ENCODE assay signal across 18 cellular contexts in genomic region chr21:45013271-45013841, GRCh38.
DNase-seq lines count a peak whose midpoint lies in the region; ATAC-seq, FAIRE-seq and TF ChIP-seq lines count a peak whose summit lies in the region.
"Had no signal": no experiment of that assay in that cellular context is flagged by ENCODE, and none has a peak within 500 bp of the region (broad histone marks: within the 10 kb centered on the region; RNA-seq: fewer than 3 reads in every experiment).

No MANE protein-coding gene starts in this region.

- peaks cover 12 to 40% of the 10 kb centered on the region in 2 donors for H3K4me1 ChIP-seq in ascending aorta
- H3K4me1 ChIP-seq in kidney (ENCODE audit: control insufficient read depth in 1 of 2, insufficient read depth in 1 of 2, low read depth in 1 of 2, low read length in 2 of 2) = peaks cover 0 to 2% of the 10 kb centered on the region in 2 donors
- H3K4me1 ChIP-seq in spleen = peaks cover 0 to 19% (median 11%) of the 10 kb centered on the region in 6 donors
- peaks cover 7% of the 10 kb centered on the region for H3K4me1 ChIP-seq in colonic mucosa

- WGBS in spleen, 5 donors = 79 to 86% (median 84%) methylated on average over 15 to 19 of the region's 19 CpGs

- no peak for ATAC-seq in activated CD4-positive, alpha-beta T cell treated with anti-CD3 and anti-CD28 coated beads for 36 hours
- ATAC-seq in GM19351 (IDR thresholded peaks at IDR 0.05; ENCODE audit: unreplicated experiment) = no peak
- ATAC-seq: activated CD8-positive, alpha-beta T cell treated with anti-CD3 and anti-CD28 coated beads for 36 hours; left lobe of liver had no signal

- DNase-seq in activated CD4-positive, alpha-beta T cell treated with anti-CD3 and anti-CD28 coated beads for 36 hours = peak; percentile 2
- no peak for DNase-seq in activated CD4-positive, alpha-beta T cell treated with anti-CD3 and anti-CD28 coated beads, Interleukin-2, amount 50 U/mL, for 48 hours
- DNase-seq in ascending aorta (ENCODE audit: low spot score in 2 of 2) (peak; percentile 7 to 63), kidney (peak; percentile 68), spleen (peak; percentile 53), colonic mucosa (no peak)
- DNase-seq in activated T-cell treated with anti-CD3 and anti-CD28 coated beads, Interleukin-2, amount 50 U/mL, for 48 hours = no peak
- DNase-seq: activated CD8-positive, alpha-beta T cell treated with anti-CD3 and anti-CD28 coated beads for 36 hours; activated naive CD4-positive, alpha-beta T cell treated with anti-CD3 and anti-CD28 coated beads for 36 hours; dermis blood vessel endothelial cell; DMS79; foreskin fibroblast; MM.1S; stimulated activated CD4-positive, alpha-beta T cell treated with anti-CD3 and anti-CD28 coated beads, Interleukin-4, amount 100 ng/mL, for 4 hours had no signal

- H3K36me3 Mint-ChIP-seq in activated CD4-positive, alpha-beta T cell treated with anti-CD3 and anti-CD28 coated beads for 36 hours (ENCODE audit: low read depth) = no peaks in the 10 kb centered on the region

- H3K27ac ChIP-seq in ascending aorta = peak overlapping the region; percentile 58 to 76
- H3K27ac ChIP-seq in kidney (ENCODE audit: low read depth in 2 of 2, low read length in 2 of 2) = no peak overlapping the region
- H3K27ac ChIP-seq in spleen = no peak overlapping the region
- no peak overlapping the region for H3K27ac ChIP-seq in colonic mucosa
- H3K27ac ChIP-seq: 22Rv1 had no signal

- H3K9me3 Mint-ChIP-seq in activated CD4-positive, alpha-beta T cell treated with anti-CD3 and anti-CD28 coated beads for 36 hours (ENCODE audit: low read depth) = no peaks in the 10 kb centered on the region
- H3K9me3 Mint-ChIP-seq: activated CD8-positive, alpha-beta T cell treated with anti-CD3 and anti-CD28 coated beads for 36 hours; activated naive CD4-positive, alpha-beta T cell treated with anti-CD3 and anti-CD28 coated beads for 36 hours; T-helper 2 cell treated with Interferon-gamma antibody and Interleukin-4, amounts not matched to agents 5 μg/mL and 100 μg/mL, for 36 hours had no signal

- H3K27ac Mint-ChIP-seq in activated CD4-positive, alpha-beta T cell treated with anti-CD3 and anti-CD28 coated beads for 36 hours = no peak overlapping the region
- H3K27ac Mint-ChIP-seq: activated CD8-positive, alpha-beta T cell treated with anti-CD3 and anti-CD28 coated beads for 36 hours; activated naive CD4-positive, alpha-beta T cell treated with anti-CD3 and anti-CD28 coated beads for 36 hours; T-helper 2 cell treated with Interferon-gamma antibody and Interleukin-4, amounts not matched to agents 5 μg/mL and 100 μg/mL, for 36 hours had no signal

- no peak overlapping the region for H3K9ac ChIP-seq in kidney (ENCODE audit: low read length in 2 of 2)
- peak overlapping the region in 1 of 2 donors; percentile 18 for H3K9ac ChIP-seq in colonic mucosa (ENCODE audit: low read depth in 2 of 2, low read length in 2 of 2)

- H3K36me3 ChIP-seq in ascending aorta = no peaks in the 10 kb centered on the region
- H3K36me3 ChIP-seq in kidney (ENCODE audit: control insufficient read depth in 1 of 2, insufficient read depth in 2 of 2, low read length in 2 of 2) = no peaks in the 10 kb centered on the region
- H3K36me3 ChIP-seq in spleen = no peaks in the 10 kb centered on the region
- no peaks in the 10 kb centered on the region for H3K36me3 ChIP-seq in colonic mucosa

- no peaks in the 10 kb centered on the region for H3K27me3 ChIP-seq in ascending aorta
- H3K27me3 ChIP-seq in spleen (replicated peaks in 1 of 7) = peaks cover 0 to 68% (median 10%) of the 10 kb centered on the region in 7 donors
- peaks cover 12% of the 10 kb centered on the region for H3K27me3 ChIP-seq in colonic mucosa

- TF ChIP-seq POLR2A in spleen (IDR thresholded peaks at IDR 0.05) = no peak

- POLR2A ChIA-PET in activated CD4-positive, alpha-beta T cell treated with anti-CD3 and anti-CD28 coated beads for 36 hours (lab: Charles Lee) = no interaction called here

- H3K27me3 Mint-ChIP-seq in activated CD4-positive, alpha-beta T cell treated with anti-CD3 and anti-CD28 coated beads for 36 hours = peaks cover 25% of the 10 kb centered on the region

- intact Hi-C loops in activated CD4-positive, alpha-beta T cell treated with anti-CD3 and anti-CD28 coated beads for 36 hours (cut with DNase I, micrococcal nuclease) = no loop called here
- intact Hi-C loops in ascending aorta (cut with DNase I) (no loop called here), kidney (cut with DNase I) (no loop called here), spleen (cut with DNase I; ENCODE audit: low total_unique reads) (no loop called here), colonic mucosa (cut with DNase I) (no loop called here)

- TF ChIP-seq CTCF in ascending aorta (IDR thresholded peaks at IDR 0.05) (no peak), kidney (IDR thresholded peaks at IDR 0.05; ENCODE audit: borderline replicate concordance, extremely low read depth, insufficient read depth) (no peak), spleen (IDR thresholded peaks at IDR 0.05 in 8 of 11, conservative IDR thresholded peaks at IDR 0.05 in 3 of 11) (no peak), colonic mucosa (IDR thresholded peaks at IDR 0.05) (no peak)

- H3K4me3 Mint-ChIP-seq in activated CD4-positive, alpha-beta T cell treated with anti-CD3 and anti-CD28 coated beads for 36 hours = no peak overlapping the region
- H3K4me3 Mint-ChIP-seq: activated CD8-positive, alpha-beta T cell treated with anti-CD3 and anti-CD28 coated beads for 36 hours; activated naive CD4-positive, alpha-beta T cell treated with anti-CD3 and anti-CD28 coated beads for 36 hours; T-helper 2 cell treated with Interferon-gamma antibody and Interleukin-4, amounts not matched to agents 5 μg/mL and 100 μg/mL, for 36 hours had no signal

- CTCF ChIA-PET in activated CD4-positive, alpha-beta T cell treated with anti-CD3 and anti-CD28 coated beads for 36 hours (lab: Charles Lee) = interaction anchor here (0.9 kb wide), 1 partner anchor 64 kb away, joined by 3 read pairs; no protein-coding TSS in a partner anchor

- H3K9me3 ChIP-seq in ascending aorta (no peaks in the 10 kb centered on the region), kidney (ENCODE audit: control insufficient read depth in 1 of 2, low read length in 2 of 2) (no peaks in the 10 kb centered on the region), spleen (peaks cover 0 to 3% (median 0%) of the 10 kb centered on the region in 8 donors), colonic mucosa (no peaks in the 10 kb centered on the region)

- no peak for FAIRE-seq in kidney (lab: Jason Lieb, UNC)

- no peak overlapping the region for H3K4me3 ChIP-seq in ascending aorta
- H3K4me3 ChIP-seq in kidney (ENCODE audit: low read length in 2 of 2) = no peak overlapping the region
- H3K4me3 ChIP-seq in spleen = no peak overlapping the region
- H3K4me3 ChIP-seq in colonic mucosa = no peak overlapping the region

- H3K4me1 Mint-ChIP-seq in activated CD4-positive, alpha-beta T cell treated with anti-CD3 and anti-CD28 coated beads for 36 hours = peaks cover 6% of the 10 kb centered on the region

Comparison
In these comparisons a context has a peak if more than half of its experiments do, and no peak if none do; other contexts are left out.
1. DNase-seq: peak in activated CD4-positive, alpha-beta T cell treated with anti-CD3 and anti-CD28 coated beads for 36 hours (single experiment), ascending aorta (2 of 2), kidney (single experiment) and spleen (single experiment); none in activated CD4-positive, alpha-beta T cell treated with anti-CD3 and anti-CD28 coated beads, Interleukin-2, amount 50 U/mL, for 48 hours (0 of 2), colonic mucosa (single experiment) and activated T-cell treated with anti-CD3 and anti-CD28 coated beads, Interleukin-2, amount 50 U/mL, for 48 hours (0 of 2).
2. H3K27ac ChIP-seq: peak in ascending aorta (2 of 2); none in kidney (0 of 2), spleen (0 of 8) and colonic mucosa (single experiment).